ENCODE assay signal across 8 cellular contexts in genomic region chr1:28115267-28115666, GRCh38.
A peak's percentile ranks its signal among the peaks of the same experiment; 100 is the strongest.
DNase-seq lines count a peak whose midpoint lies in the region; ATAC-seq lines count a peak whose summit lies in the region.
"Had no signal": no experiment of that assay in that cellular context is flagged by ENCODE, and none has a peak within 500 bp of the region (broad histone marks: within the 10 kb centered on the region; RNA-seq: fewer than 3 reads in every experiment).

No MANE protein-coding gene starts in this region.

- DNase-seq in KBM-7 = peak; percentile 94
- peak; percentile 59 for DNase-seq in UCSD-AML1 (lab: John Stamatoyannopoulos, UW; ENCODE audit: unreplicated experiment)
- DNase-seq in effector memory CD8-positive, alpha-beta T cell = peak; percentile 15 to 44 (median 42)
- peak; percentile 11 to 18 for DNase-seq in stimulated activated CD8-positive, alpha-beta memory T cell treated with anti-CD3 and anti-CD28 coated beads, Interleukin-2, amount 100 ng/mL, for 48 hours (ENCODE audit: low read depth in 2 of 2)
- DNase-seq in HUDEP-2 (lab: John Stamatoyannopoulos, UW; ENCODE audit: unreplicated experiment in 76 of 76) = no peak
- DNase-seq in DMS53 (lab: John Stamatoyannopoulos, UW) = no peak
- DNase-seq in NCI-H526 treated with DMSO at 0.1 percent for 48 hours (lab: John Stamatoyannopoulos, UW) = no peak
- DNase-seq: nephron progenitor cell had no signal

- peak overlapping the region in 1 of 2 donors; percentile 71 for H3K27ac Mint-ChIP-seq in effector memory CD8-positive, alpha-beta T cell
- H3K27ac Mint-ChIP-seq: nephron progenitor cell had no signal

- H3K4me3 Mint-ChIP-seq in effector memory CD8-positive, alpha-beta T cell = peak overlapping the region in 1 of 2 donors; percentile 37
- H3K4me3 Mint-ChIP-seq: nephron progenitor cell had no signal

- H3K36me3 Mint-ChIP-seq in effector memory CD8-positive, alpha-beta T cell (ENCODE audit: insufficient read depth) = peaks cover 9% of the 10 kb centered on the region

- in situ Hi-C loops in KBM-7 (cut with MboI; ENCODE audit: low pct_unique_long_range_greater_than_20kb, low sequenced_read_pairs) = no loop called here

- H3K4me1 Mint-ChIP-seq in effector memory CD8-positive, alpha-beta T cell (ENCODE audit: low read depth in 2 of 2) = peaks cover 11 to 15% of the 10 kb centered on the region in 2 donors
- H3K4me1 Mint-ChIP-seq: nephron progenitor cell had no signal

- no peaks in the 10 kb centered on the region for H3K27me3 Mint-ChIP-seq in effector memory CD8-positive, alpha-beta T cell

- peak; percentile 89 for ATAC-seq in effector memory CD8-positive, alpha-beta T cell (replicated peaks)

- H3K9me3 Mint-ChIP-seq in effector memory CD8-positive, alpha-beta T cell = no peaks in the 10 kb centered on the region
- H3K9me3 Mint-ChIP-seq: nephron progenitor cell had no signal

Comparison
In these comparisons a context has a peak if more than half of its experiments do, and no peak if none do; other contexts are left out.
1. DNase-seq: peak in KBM-7 (single experiment), UCSD-AML1 (single experiment), effector memory CD8-positive, alpha-beta T cell (3 of 3) and stimulated activated CD8-positive, alpha-beta memory T cell treated with anti-CD3 and anti-CD28 coated beads, Interleukin-2, amount 100 ng/mL, for 48 hours (2 of 2); none in HUDEP-2 (0 of 76), DMS53 (single experiment) and NCI-H526 treated with DMSO at 0.1 percent for 48 hours (single experiment).